ENCODE assay signal across 19 cellular contexts in genomic region chr10:116418394-116418793, GRCh38. TPM values are rescaled to one million over a fixed set of nuclear protein-coding genes. Genes with fewer than 3 reads are reported as not detected.
"Had no signal": no experiment of that assay in that cellular context is flagged by ENCODE, and none has a peak within 500 bp of the region (broad histone marks: within the 10 kb centered on the region; RNA-seq: fewer than 3 reads in every experiment).

No MANE protein-coding gene starts in this region.

- ATAC-seq: lower lobe of right lung, psoas muscle, sciatic nerve had no signal

- H3K27me3 ChIP-seq: esophagus muscularis mucosa, neural progenitor cell, spleen, testis, upper lobe of left lung had no signal

- H3K4me1 ChIP-seq: esophagus muscularis mucosa, lower lobe of right lung, neural progenitor cell, psoas muscle, spleen, testis, upper lobe of left lung had no signal

- H3K4me3 ChIP-seq: esophagus muscularis mucosa, lower lobe of right lung, neural progenitor cell, psoas muscle, spleen, testis, upper lobe of left lung had no signal

- DNase-seq: activated CD4-positive, alpha-beta T cell treated with anti-CD3 and anti-CD28 coated beads, Interleukin-2, amount 10 ng/mL, durations not matched to agents 24 days and 14 days; activated CD4-positive, CD25-positive, alpha-beta regulatory T cell; activated naive CD4-positive, alpha-beta T cell treated with Interleukin-2 at 50 U/mL for 16 hours; aorta; cerebellar nuclear complex; head of caudate nucleus; lower lobe of right lung; naive B cell; psoas muscle; spleen; T-helper 2 cell; testis; upper lobe of left lung had no signal

- H3K36me3 ChIP-seq: esophagus muscularis mucosa, lower lobe of right lung, neural progenitor cell, spleen, upper lobe of left lung had no signal

- H3K27ac ChIP-seq: esophagus muscularis mucosa, lower lobe of right lung, neural progenitor cell, psoas muscle, spleen, testis, upper lobe of left lung had no signal

- H3K9me3 ChIP-seq: esophagus muscularis mucosa, lower lobe of right lung, psoas muscle, spleen, testis, upper lobe of left lung had no signal

RNA-seq across cellular contexts. Expression of gene PNLIPRP3, which starts 9.3 kb away (rescaled TPM):
- total RNA-seq: activated CD4-positive, alpha-beta T cell treated with anti-CD3 and anti-CD28 coated beads, Interleukin-2, amount 10 ng/mL, durations not matched to agents 24 days and 14 days; activated T-helper 1 cell treated with anti-CD3 and anti-CD28 coated beads, Interleukin-12 subunit alpha, Interleukin-12 subunit beta, Interleukin-2, Interleukin-4 antibody, amounts not matched to agents 30 ng/mL and 10 ng/mL and 1 ng/mL, durations not matched to agents 14 hours and 24 hours and 36 hours; aorta; fibroblast of villous mesenchyme; lower lobe of right lung; osteocyte; psoas muscle; sciatic nerve; spleen; testis had no signal
- polyA plus RNA-seq: aorta, psoas muscle, spleen had no signal
